Comparison of ENCODE assay signal across 35 cellular contexts in the genomic region with DNA sequence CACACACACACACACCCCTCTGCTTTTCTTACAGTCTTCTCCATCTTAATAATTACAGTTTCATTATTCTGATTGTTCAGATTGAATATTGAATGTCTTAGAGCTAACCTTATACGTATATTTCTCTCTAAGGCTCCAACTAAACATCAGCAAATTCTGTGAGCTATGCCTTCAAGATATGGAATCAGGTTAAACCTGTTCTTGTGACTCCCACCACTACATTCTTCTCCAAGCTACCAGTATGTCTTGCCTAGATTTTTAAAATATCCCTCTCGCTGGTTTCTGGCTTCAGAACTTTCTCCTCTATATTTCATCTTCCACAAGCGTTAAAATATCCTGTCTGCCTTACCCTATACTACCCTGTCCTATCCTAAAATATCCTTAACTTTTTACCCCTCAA.
"Had no signal": no experiment of that assay in that cellular context is flagged by ENCODE, and none has a peak within 500 bp of the region (broad histone marks: within the 10 kb centered on the region; RNA-seq: fewer than 3 reads in every experiment).

No MANE protein-coding gene starts in this region.

- DNase-seq: activated B cell treated with CpG ODN at 0.5 μM for 24 hours; activated CD4-positive, alpha-beta T cell treated with anti-CD3 and anti-CD28 coated beads for 48 hours; activated CD4-positive, alpha-beta T cell treated with anti-CD3 and anti-CD28 coated beads, Interleukin-2, amount 50 U/mL, for 1 hour; activated CD4-positive, alpha-beta T cell treated with anti-CD3 and anti-CD28 coated beads, Interleukin-2, amount 50 U/mL, for 48 hours; activated CD8-positive, alpha-beta memory T cell treated with anti-CD3 and anti-CD28 coated beads for 24 hours; activated CD8-positive, alpha-beta T cell treated with anti-CD3 and anti-CD28 coated beads for 36 hours; activated effector memory CD4-positive, alpha-beta T cell treated with anti-CD3 and anti-CD28 coated beads, Interleukin-2, amount 50 U/mL, for 16 hours; activated naive CD4-positive, alpha-beta T cell treated with anti-CD3 and anti-CD28 coated beads for 36 hours; activated naive CD8-positive, alpha-beta T cell treated with anti-CD3 and anti-CD28 coated beads for 36 hours; activated naive CD8-positive, alpha-beta T cell treated with anti-CD3 and anti-CD28 coated beads, Interleukin-2, amount 50 U/mL, for 24 hours; activated T-cell treated with anti-CD3 and anti-CD28 coated beads, Interleukin-2, amount 50 U/mL, for 1 hour; activated T-cell treated with anti-CD3 and anti-CD28 coated beads, Interleukin-2, amount 50 U/mL, for 48 hours; adrenal gland; amygdala; aorta; body of pancreas; dorsolateral prefrontal cortex; effector memory CD4-positive, alpha-beta T cell; endodermal cell; erythroblast; gastrocnemius medialis; T-helper 1 cell; T-helper 17 cell; T1000; WERI-Rb-1 had no signal

- H3K4me1 Mint-ChIP-seq: activated B cell treated with CpG ODN at 0.5 μM for 24 hours; activated naive CD4-positive, alpha-beta T cell treated with anti-CD3 and anti-CD28 coated beads, Interleukin-2, amount 50 U/mL, for 24 hours; activated naive CD8-positive, alpha-beta T cell treated with anti-CD3 and anti-CD28 coated beads for 36 hours; activated naive CD8-positive, alpha-beta T cell treated with anti-CD3 and anti-CD28 coated beads, Interleukin-2, amount 50 U/mL, for 24 hours; central memory CD8-positive, alpha-beta T cell; endodermal cell; T-helper 17 cell had no signal

- H3K27ac Mint-ChIP-seq: activated B cell treated with CpG ODN at 0.5 μM for 24 hours; activated CD8-positive, alpha-beta T cell treated with anti-CD3 and anti-CD28 coated beads for 36 hours; activated naive CD4-positive, alpha-beta T cell treated with anti-CD3 and anti-CD28 coated beads for 36 hours; activated naive CD4-positive, alpha-beta T cell treated with anti-CD3 and anti-CD28 coated beads, Interleukin-2, amount 50 U/mL, for 24 hours; activated naive CD8-positive, alpha-beta T cell treated with anti-CD3 and anti-CD28 coated beads for 36 hours; activated naive CD8-positive, alpha-beta T cell treated with anti-CD3 and anti-CD28 coated beads, Interleukin-2, amount 50 U/mL, for 24 hours; activated T-helper 1 cell treated with anti-CD3 and anti-CD28 coated beads, Interleukin-12 subunit alpha, Interleukin-12 subunit beta, Interleukin-2, Interleukin-4 antibody, amounts not matched to agents 30 ng/mL and 10 ng/mL and 1 ng/mL, durations not matched to agents 14 hours and 24 hours and 36 hours; activated T-helper 2 cell treated with anti-CD3 and anti-CD28 coated beads, Interferon-gamma antibody, Interleukin-2, Interleukin-4, amounts not matched to agents 10 μg/mL and 5 μg/mL and 100 μg/mL, durations not matched to agents 14 hours and 24 hours and 36 hours; dendritic cell treated with granulocyte-macrophage colony-stimulating factor and Interleukin-4, amounts not matched to agents 40 ng/mL and 50 ng/mL, for 4 days; endodermal cell; T-helper 17 cell; T-helper 2 cell treated with Interferon-gamma antibody and Interleukin-4, amounts not matched to agents 5 μg/mL and 100 μg/mL, for 36 hours had no signal

- H3K36me3 ChIP-seq: adrenal gland, esophagus muscularis mucosa, gastrocnemius medialis, WERI-Rb-1 had no signal

- H3K9me3 ChIP-seq: adrenal gland, body of pancreas, esophagus muscularis mucosa, gastrocnemius medialis had no signal

- H3K36me3 Mint-ChIP-seq: activated naive CD4-positive, alpha-beta T cell treated with anti-CD3 and anti-CD28 coated beads, Interleukin-2, amount 50 U/mL, for 24 hours; activated naive CD8-positive, alpha-beta T cell treated with anti-CD3 and anti-CD28 coated beads for 36 hours had no signal

- H3K27ac ChIP-seq: adrenal gland, body of pancreas, coronary artery, dorsolateral prefrontal cortex, esophagus muscularis mucosa, foreskin keratinocyte, gastrocnemius medialis, WERI-Rb-1 had no signal

- ATAC-seq: activated CD4-positive, CD25-positive, alpha-beta regulatory T cell treated with anti-CD3 and anti-CD28 coated beads, Interleukin-2, amount 50 U/mL, for 24 hours; activated CD8-positive, alpha-beta T cell treated with anti-CD3 and anti-CD28 coated beads for 36 hours; activated naive CD8-positive, alpha-beta T cell treated with anti-CD3 and anti-CD28 coated beads, Interleukin-2, amount 50 U/mL, for 24 hours; body of pancreas; foreskin keratinocyte; gastrocnemius medialis; T-helper 17 cell had no signal

- H3K27me3 ChIP-seq: adrenal gland, body of pancreas, dorsolateral prefrontal cortex, esophagus muscularis mucosa, foreskin keratinocyte, gastrocnemius medialis had no signal

- H3K27me3 Mint-ChIP-seq: activated B cell treated with CpG ODN at 0.5 μM for 24 hours; activated CD8-positive, alpha-beta T cell treated with anti-CD3 and anti-CD28 coated beads for 36 hours; activated naive CD4-positive, alpha-beta T cell treated with anti-CD3 and anti-CD28 coated beads, Interleukin-2, amount 50 U/mL, for 24 hours; activated naive CD8-positive, alpha-beta T cell treated with anti-CD3 and anti-CD28 coated beads for 36 hours; activated naive CD8-positive, alpha-beta T cell treated with anti-CD3 and anti-CD28 coated beads, Interleukin-2, amount 50 U/mL, for 24 hours; central memory CD8-positive, alpha-beta T cell; dendritic cell treated with granulocyte-macrophage colony-stimulating factor and Interleukin-4, amounts not matched to agents 40 ng/mL and 50 ng/mL, for 4 days; T-helper 17 cell had no signal

- H3K4me3 Mint-ChIP-seq: activated B cell treated with CpG ODN at 0.5 μM for 24 hours; activated CD8-positive, alpha-beta T cell treated with anti-CD3 and anti-CD28 coated beads for 36 hours; activated naive CD4-positive, alpha-beta T cell treated with anti-CD3 and anti-CD28 coated beads for 36 hours; activated naive CD4-positive, alpha-beta T cell treated with anti-CD3 and anti-CD28 coated beads, Interleukin-2, amount 50 U/mL, for 24 hours; activated naive CD8-positive, alpha-beta T cell treated with anti-CD3 and anti-CD28 coated beads for 36 hours; activated naive CD8-positive, alpha-beta T cell treated with anti-CD3 and anti-CD28 coated beads, Interleukin-2, amount 50 U/mL, for 24 hours; activated T-helper 1 cell treated with anti-CD3 and anti-CD28 coated beads, Interleukin-12 subunit alpha, Interleukin-12 subunit beta, Interleukin-2, Interleukin-4 antibody, amounts not matched to agents 30 ng/mL and 10 ng/mL and 1 ng/mL, durations not matched to agents 14 hours and 24 hours and 36 hours; central memory CD8-positive, alpha-beta T cell; dendritic cell treated with granulocyte-macrophage colony-stimulating factor and Interleukin-4, amounts not matched to agents 40 ng/mL and 50 ng/mL, for 4 days; endodermal cell; T-helper 17 cell; T-helper 2 cell treated with Interferon-gamma antibody and Interleukin-4, amounts not matched to agents 5 μg/mL and 100 μg/mL, for 36 hours had no signal

- H3K9me3 Mint-ChIP-seq: endodermal cell had no signal

- H3K4me1 ChIP-seq: adrenal gland, body of pancreas, esophagus muscularis mucosa, gastrocnemius medialis had no signal

- H3K4me3 ChIP-seq: adrenal gland, body of pancreas, coronary artery, dorsolateral prefrontal cortex, esophagus muscularis mucosa, gastrocnemius medialis had no signal
